17 cellular contexts compared by ENCODE assay signal in genomic region chr22:46747646-46748045, GRCh38. TPM values are rescaled to one million over a fixed set of nuclear protein-coding genes. Genes with fewer than 3 reads are reported as not detected.
A peak's percentile ranks its signal among the peaks of the same experiment; 100 is the strongest.
DNase-seq lines count a peak whose midpoint lies in the region; ATAC-seq, FAIRE-seq and TF ChIP-seq lines count a peak whose summit lies in the region.
"Had no signal": no experiment of that assay in that cellular context is flagged by ENCODE, and none has a peak within 500 bp of the region (broad histone marks: within the 10 kb centered on the region; RNA-seq: fewer than 3 reads in every experiment).

No MANE protein-coding gene starts in this region.

- H3K23me2 ChIP-seq in H1 (ENCODE audit: low read depth, low read length): no peaks in the 10 kb centered on the region

- H4K12ac ChIP-seq in trophoblast cell (ENCODE audit: low read depth, low read length): no peak overlapping the region

- no peaks in the 10 kb centered on the region for H3K36me3 Mint-ChIP-seq in CD4-positive, alpha-beta T cell (ENCODE audit: low read depth)

- no peak for ATAC-seq in CD4-positive, alpha-beta T cell (ENCODE audit: poor library complexity)
- ATAC-seq in GM21717 (IDR thresholded peaks at IDR 0.05; ENCODE audit: unreplicated experiment) (no peak), GM18520 (IDR thresholded peaks at IDR 0.05; ENCODE audit: unreplicated experiment) (no peak)

- no peak overlapping the region for H3K56ac ChIP-seq in H1 (replicated peaks; ENCODE audit: insufficient read length, low read depth, low read length)

- H3K23ac ChIP-seq in H1 (ENCODE audit: insufficient read length) (no peak overlapping the region), trophoblast cell (ENCODE audit: low read length) (no peak overlapping the region)

- TF ChIP-seq CTCF in CD4-positive, alpha-beta T cell (IDR thresholded peaks at IDR 0.05): no peak
- TF ChIP-seq CTCF in H1 (IDR thresholded peaks at IDR 0.05; ENCODE audit: control extremely low read depth in 1 of 3, insufficient read depth in 1 of 3, low read depth in 1 of 3, low read length in 3 of 3): no peak

- no peaks in the 10 kb centered on the region for H3K79me2 ChIP-seq in H1 (ENCODE audit: control insufficient read depth in 1 of 2, insufficient read depth in 2 of 2, low read length in 2 of 2)
- H3K79me2 ChIP-seq in trophoblast cell (ENCODE audit: control insufficient read depth, insufficient read depth, low read length, poor library complexity): no peaks in the 10 kb centered on the region

- no peak overlapping the region for H2AK5ac ChIP-seq in H1 (ENCODE audit: low read depth, low read length)
- H2AK5ac ChIP-seq in trophoblast cell (ENCODE audit: low read length): no peak overlapping the region

- H3K4me2 ChIP-seq in H1 (ENCODE audit: insufficient read depth in 1 of 2, low read depth in 2 of 2, low read length in 2 of 2): no peak overlapping the region
- H3K4me2 ChIP-seq in trophoblast cell (ENCODE audit: low read length): no peak overlapping the region

- peak overlapping the region; percentile 65 for H3K27ac Mint-ChIP-seq in CD4-positive, alpha-beta T cell

- H3K4me3 Mint-ChIP-seq in CD4-positive, alpha-beta T cell: no peak overlapping the region

- H3K4me1 ChIP-seq in H1 (replicated peaks in 1 of 4; ENCODE audit: control insufficient read depth in 3 of 4, insufficient read depth in 4 of 4, low read length in 3 of 4) (no peaks in the 10 kb centered on the region), trophoblast cell (ENCODE audit: control insufficient read depth in 1 of 2, insufficient read depth in 2 of 2, low read length in 2 of 2) (peaks cover 20 to 26% of the 10 kb centered on the region in 2 experiments)
- H3K4me1 ChIP-seq: BE2C had no signal

- H3K36me3 ChIP-seq in H1 (ENCODE audit: control insufficient read depth in 2 of 4, insufficient read depth in 4 of 4, low read length in 3 of 4) (no peaks in the 10 kb centered on the region), trophoblast cell (ENCODE audit: control insufficient read depth in 1 of 2, insufficient read depth in 2 of 2, low read length in 2 of 2) (no peaks in the 10 kb centered on the region)
- H3K36me3 ChIP-seq: BE2C had no signal

- intact Hi-C loops in CD4-positive, alpha-beta T cell (cut with DNase I, micrococcal nuclease): loop anchor here in 1 of 2 experiments (2.0 kb wide), 2 partner anchors 15 to 43 kb away; partner anchors contain the start of gene TBC1D22A

- no peak overlapping the region for H3K27ac ChIP-seq in CD4-positive, alpha-beta T cell (ENCODE audit: low read depth, low read length)
- H3K27ac ChIP-seq in H1 (ENCODE audit: low read depth, low read length) (no peak overlapping the region), trophoblast cell (ENCODE audit: low read depth, low read length) (no peak overlapping the region)
- H3K27ac ChIP-seq: SK-N-MC had no signal

- H2BK120ac ChIP-seq in H1 (replicated peaks; ENCODE audit: low read depth, low read length): no peak overlapping the region
- H2BK120ac ChIP-seq in trophoblast cell (ENCODE audit: insufficient read depth, low read length, poor library complexity): no peak overlapping the region

- TF ChIP-seq POLR2A in H1 (IDR thresholded peaks at IDR 0.05; ENCODE audit: control extremely low read depth in 1 of 2, low read depth in 2 of 2, low read length in 2 of 2): no peak

- H3K9me3 ChIP-seq in CD4-positive, alpha-beta T cell (ENCODE audit: control insufficient read depth, low read length): no peaks in the 10 kb centered on the region
- H3K9me3 ChIP-seq in H1 (ENCODE audit: insufficient read depth in 2 of 2, low read depth in 1 of 2, low read length in 1 of 2): no peaks in the 10 kb centered on the region
- H3K9me3 ChIP-seq in trophoblast cell (ENCODE audit: insufficient read depth, low read depth, low read length): peaks cover 4% of the 10 kb centered on the region
- H3K9me3 ChIP-seq: BE2C had no signal

- H4K5ac ChIP-seq in H1 (ENCODE audit: insufficient read length, low read depth, low read length): no peak overlapping the region

- peak overlapping the region; percentile 35; the same call in 1 of the 2 replicates for H4K8ac ChIP-seq in H1 (ENCODE audit: extremely low read depth, insufficient read depth, low read length)
- no peak overlapping the region for H4K8ac ChIP-seq in trophoblast cell (ENCODE audit: low read depth, low read length)

- H3K27me3 ChIP-seq in CD4-positive, alpha-beta T cell (ENCODE audit: control insufficient read depth, insufficient read depth, low read length): no peaks in the 10 kb centered on the region
- H3K27me3 ChIP-seq in H1 (replicated peaks in 1 of 4; ENCODE audit: control insufficient read depth in 3 of 4, extremely low read depth in 1 of 4, insufficient read depth in 3 of 4, low read length in 3 of 4): peaks cover 0 to 4% (median 2%) of the 10 kb centered on the region in 4 experiments; a peak in 5 of 7 replicates
- no peaks in the 10 kb centered on the region for H3K27me3 ChIP-seq in trophoblast cell (ENCODE audit: insufficient read depth, low read length)
- H3K27me3 ChIP-seq: BE2C had no signal

- no peak for TF ChIP-seq RAD21 in H1 (IDR thresholded peaks at IDR 0.05 in 1 of 2, conservative IDR thresholded peaks at IDR 0.05 in 1 of 2; ENCODE audit: low read depth in 2 of 2, low read length in 2 of 2)

- no peak overlapping the region; the same call in 1 of the 2 replicates for H2BK5ac ChIP-seq in H1 (ENCODE audit: low read depth, low read length)
- H2BK5ac ChIP-seq in trophoblast cell (ENCODE audit: low read depth, low read length, poor library complexity): no peak overlapping the region

- H3K9ac ChIP-seq in H1 (replicated peaks in 1 of 4; ENCODE audit: extremely low read depth in 1 of 4, low read depth in 3 of 4, low read length in 3 of 4) (no peak overlapping the region), trophoblast cell (ENCODE audit: low read length) (no peak overlapping the region)

- WGBS in H1 (ENCODE audit: extremely low coverage in 1 of 2, insufficient coverage in 1 of 2, insufficient read length in 1 of 2, insufficient replicate concordance in 2 of 2, low coverage in 1 of 2, low lambda C conversion rate in 2 of 2, missing lambda C conversion rate in 1 of 2), 2 experiments: 93% methylated on average over 8 of the region's 8 CpGs; no CpG with 5 or more reads in 1 of the 2 experiments
- no CpG with 5 or more reads among the region's 8 CpGs for WGBS in trophoblast cell (ENCODE audit: extremely low coverage, insufficient coverage, insufficient read length)

- peak overlapping the region; percentile 7 for H3K4ac ChIP-seq in H1 (replicated peaks; ENCODE audit: insufficient read length, low read depth, low read length)
- no peak overlapping the region for H3K4ac ChIP-seq in trophoblast cell (ENCODE audit: low read depth, low read length)

- POLR2A ChIA-PET in CD4-positive, alpha-beta T cell (lab: Charles Lee): no interaction called here
- POLR2A ChIA-PET in H1 (lab: Charles Lee; ENCODE audit: partially characterized antibody): interaction anchor here (1.3 to 1.5 kb wide), 2 partner anchors 9 to 11 kb away, joined by 3 to 4 read pairs; no protein-coding TSS in a partner anchor

- H2BK15ac ChIP-seq in H1 (ENCODE audit: low read length): no peak overlapping the region

- no peak for TF ChIP-seq EP300 in H1 (IDR thresholded peaks at IDR 0.05; ENCODE audit: borderline replicate concordance in 1 of 2, low read depth in 2 of 2, low read length in 2 of 2)

- H4K20me1 ChIP-seq in H1 (replicated peaks in 1 of 2; ENCODE audit: control insufficient read depth in 1 of 2, insufficient read depth in 2 of 2, low read length in 2 of 2): no peaks in the 10 kb centered on the region

- H2BK20ac ChIP-seq in H1 (ENCODE audit: low read length): no peak overlapping the region

- H2AFZ ChIP-seq in H1 (ENCODE audit: low read length) (no peak overlapping the region), trophoblast cell (ENCODE audit: insufficient read depth, low read length, poor library complexity) (no peak overlapping the region)

- no peak for FAIRE-seq in H1 (lab: Jason Lieb, UNC)

- H3K4me3 ChIP-seq in H1 (ENCODE audit: extremely low read depth in 1 of 4, insufficient read depth in 2 of 4, low read depth in 3 of 4, low read length in 4 of 4): no peak overlapping the region
- H3K4me3 ChIP-seq in trophoblast cell (ENCODE audit: low read depth, low read length): no peak overlapping the region
- H3K4me3 ChIP-seq: SK-N-MC had no signal

- peaks cover 32% of the 10 kb centered on the region for H3K4me1 Mint-ChIP-seq in CD4-positive, alpha-beta T cell (ENCODE audit: low read depth)

- CTCF ChIA-PET in CD4-positive, alpha-beta T cell (lab: Charles Lee): no interaction called here
- CTCF ChIA-PET in H1 (lab: Charles Lee; ENCODE audit: partially characterized antibody): interaction anchor here (1.5 kb wide), 2 partner anchors 9 to 56 kb away, joined by 3 read pairs; no protein-coding TSS in a partner anchor

- H3K9me3 Mint-ChIP-seq in CD4-positive, alpha-beta T cell: no peaks in the 10 kb centered on the region

- DNase-seq in CD4-positive, alpha-beta T cell: no peak
- DNase-seq in COLO668 (lab: John Stamatoyannopoulos, UW; ENCODE audit: unreplicated experiment) (peak; percentile 27), H1 (ENCODE audit: low read depth in 1 of 2, low spot score in 2 of 2) (no peak), trophoblast cell (no peak), CD1c-positive myeloid dendritic cell (ENCODE audit: extremely low spot score) (no peak)
- DNase-seq: BE2C; Caco-2; NCI-H1436 treated with DMSO at 0.1 percent for 48 hours; NCI-H2081; NCI-H345; NCI-H69; NK-92 treated with Interleukin-12 subunit alpha and Interleukin-12 subunit beta, amount 100 ng/mL, for 24 hours; OCI-M1; RPMI8226 had no signal

- H2BK12ac ChIP-seq in H1 (ENCODE audit: low read depth, low read length) (no peak overlapping the region), trophoblast cell (ENCODE audit: low read length) (peak overlapping the region; percentile 42)

- H3K14ac ChIP-seq in H1 (ENCODE audit: insufficient read length): no peak overlapping the region
- no peak overlapping the region for H3K14ac ChIP-seq in trophoblast cell (ENCODE audit: low read length)

- no peaks in the 10 kb centered on the region for H3K27me3 Mint-ChIP-seq in CD4-positive, alpha-beta T cell

- H3K79me1 ChIP-seq in H1 (ENCODE audit: low read depth, low read length): no peaks in the 10 kb centered on the region
- peaks cover 13% of the 10 kb centered on the region for H3K79me1 ChIP-seq in trophoblast cell (ENCODE audit: low read length)

- H3K18ac ChIP-seq in H1 (ENCODE audit: extremely low read depth, low read length): no peak overlapping the region
- H3K18ac ChIP-seq in trophoblast cell (ENCODE audit: low read length): no peak overlapping the region

- H4K91ac ChIP-seq in H1 (replicated peaks; ENCODE audit: insufficient read length, low read length) (no peak overlapping the region), trophoblast cell (ENCODE audit: low read depth, low read length) (no peak overlapping the region)

RNA-seq across cellular contexts. Expression of gene CERK, which starts 9.6 kb away (rescaled TPM):
- 10 to 100 TPM; 84.6 to 88.5 TPM for total RNA-seq in CD4-positive, alpha-beta T cell
- total RNA-seq in H1 (2021; fragmentation: NEBNext Ultra II Directional; extraction: Animal tissue kit (Norgen Biotek cat#: 25700)): 59.0 TPM in 2 replicates
- polyA plus RNA-seq in H1 (2011; rRNA removed): 26.6 and 31.5 TPM in 2 replicates
- 37.5 TPM for polyA plus RNA-seq in H1 (2011; cell fraction: cytosol; rRNA removed)
- 33.7 TPM for polyA plus RNA-seq in H1 (2011; cell fraction: nucleus; rRNA removed)
- polyA plus RNA-seq in H1 (2012, experiment 1 of 2): 36.8 to 41.7 TPM (median 38.9 TPM) in 4 replicates
- 32.8 TPM for polyA plus RNA-seq in H1 (2012, experiment 2 of 2)
- polyA plus RNA-seq in H1 (2013, experiment 1 of 2): 27.6 TPM
- 28.7 TPM for polyA plus RNA-seq in H1 (2013, experiment 2 of 2)
- 55.9 and 58.7 TPM in 2 replicates for polyA minus RNA-seq in H1 (2011; rRNA and poly(A)+ RNA removed)
- polyA minus RNA-seq in H1 (2011; cell fraction: cytosol; rRNA and poly(A)+ RNA removed): 36.6 TPM
- 26.0 TPM for polyA minus RNA-seq in H1 (2011; cell fraction: nucleus; rRNA and poly(A)+ RNA removed)
- polyA plus RNA-seq in trophoblast cell (2013): 19.8 and 21.2 TPM in 2 replicates

RNA-seq across cellular contexts. Expression of gene TBC1D22A, which starts 14.8 kb away (rescaled TPM):
- total RNA-seq in CD4-positive, alpha-beta T cell: 10 to 100 TPM; 27.1 to 31.7 TPM
- 18.4 and 19.0 TPM in 2 replicates for total RNA-seq in H1 (2021; fragmentation: NEBNext Ultra II Directional; extraction: Animal tissue kit (Norgen Biotek cat#: 25700))
- polyA plus RNA-seq in H1 (2011; rRNA removed): 11.9 and 14.0 TPM in 2 replicates
- 11.3 TPM for polyA plus RNA-seq in H1 (2011; cell fraction: cytosol; rRNA removed)
- 11.6 TPM for polyA plus RNA-seq in H1 (2011; cell fraction: nucleus; rRNA removed)
- 11.4 to 14.8 TPM (median 13.5 TPM) in 4 replicates for polyA plus RNA-seq in H1 (2012, experiment 1 of 2)
- polyA plus RNA-seq in H1 (2012, experiment 2 of 2): 14.1 TPM
- polyA plus RNA-seq in H1 (2013, experiment 1 of 2): 9.6 TPM
- 9.5 TPM for polyA plus RNA-seq in H1 (2013, experiment 2 of 2)
- polyA minus RNA-seq in H1 (2011; rRNA and poly(A)+ RNA removed): 10.9 and 12.5 TPM in 2 replicates
- 11.4 TPM for polyA minus RNA-seq in H1 (2011; cell fraction: cytosol; rRNA and poly(A)+ RNA removed)
- 19.0 TPM for polyA minus RNA-seq in H1 (2011; cell fraction: nucleus; rRNA and poly(A)+ RNA removed)
- polyA plus RNA-seq in trophoblast cell (2013): 14.7 and 15.8 TPM in 2 replicates
